ENCODE assay signal across 14 cellular contexts in genomic region chr12:122866950-122867607, GRCh38. TPM values are rescaled to one million over a fixed set of nuclear protein-coding genes. Genes with fewer than 3 reads are reported as not detected.
DNase-seq lines count a peak whose midpoint lies in the region; TF ChIP-seq lines count a peak whose summit lies in the region.
"Had no signal": no experiment of that assay in that cellular context is flagged by ENCODE, and none has a peak within 500 bp of the region (broad histone marks: within the 10 kb centered on the region; RNA-seq: fewer than 3 reads in every experiment).

No MANE protein-coding gene starts in this region.

- H3K27ac ChIP-seq in cardiac muscle cell (peak overlapping the region; percentile 25), urinary bladder (ENCODE audit: low read depth) (peak overlapping the region; percentile 2)
- H3K27ac ChIP-seq: parathyroid adenoma, SK-N-MC had no signal

- no peak for TF ChIP-seq CTCF in cardiac muscle cell (IDR thresholded peaks at IDR 0.05; ENCODE audit: low read depth, low read length)
- no peak for TF ChIP-seq CTCF in neural crest cell (conservative IDR thresholded peaks at IDR 0.05)

- DNase-seq in activated effector memory CD4-positive, alpha-beta T cell treated with anti-CD3 and anti-CD28 coated beads, Interleukin-2, amount 50 U/mL, for 16 hours, result peak; percentile 61
- no peak for DNase-seq in activated effector memory CD4-positive, alpha-beta T cell treated with Interleukin-2 at 50 U/mL for 16 hours
- DNase-seq in cardiac muscle cell (ENCODE audit: low read depth in 1 of 2, low spot score in 1 of 2), result no peak
- DNase-seq in neural crest cell (ENCODE audit: low read depth, low spot score), result no peak
- no peak for DNase-seq in kidney tubule cell (ENCODE audit: low spot score)
- no peak for DNase-seq in NCI-H345 treated with DMSO at 0.1 percent for 48 hours (lab: John Stamatoyannopoulos, UW; ENCODE audit: unreplicated experiment)
- no peak for DNase-seq in NCI-H446 treated with DMSO at 0.1 percent for 48 hours (lab: John Stamatoyannopoulos, UW)
- DNase-seq: activated CD4-positive, CD25-positive, alpha-beta regulatory T cell treated with anti-CD3 and anti-CD28 coated beads, Interleukin-2, amount 50 U/mL, for 72 hours; DMS 273 treated with DMSO at 0.1 percent for 48 hours; NCI-H1694 treated with DMSO at 0.1 percent for 48 hours; stimulated activated CD4-positive, alpha-beta T cell treated with anti-CD3 and anti-CD28 coated beads, Interleukin-4, amount 100 ng/mL, for 4 hours had no signal

- no peaks in the 10 kb centered on the region for H3K9me3 ChIP-seq in cardiac muscle cell (ENCODE audit: low read depth)

- H3K4me3 ChIP-seq in cardiac muscle cell (no peak overlapping the region), urinary bladder (ENCODE audit: low read depth, low read length) (no peak overlapping the region)
- H3K4me3 ChIP-seq: SK-N-MC had no signal

- H3K27ac Mint-ChIP-seq in neural crest cell (ENCODE audit: unreplicated experiment), result no peak overlapping the region

- H3K36me3 Mint-ChIP-seq in neural crest cell (ENCODE audit: low read depth), result peaks cover 9% of the 10 kb centered on the region

- peak overlapping the region; percentile 15 for H3K4me3 Mint-ChIP-seq in neural crest cell

- WGBS in urinary bladder, result 91% methylated on average over 36 of the region's 36 CpGs

- peaks cover 20% of the 10 kb centered on the region for H3K36me3 ChIP-seq in cardiac muscle cell
- H3K36me3 ChIP-seq in urinary bladder (ENCODE audit: insufficient read depth), result peaks cover 4% of the 10 kb centered on the region

- H3K4me1 Mint-ChIP-seq in neural crest cell, result peaks cover 21% of the 10 kb centered on the region

- H3K4me1 ChIP-seq in cardiac muscle cell (ENCODE audit: low read depth), result peaks cover 14% of the 10 kb centered on the region
- no peaks in the 10 kb centered on the region for H3K4me1 ChIP-seq in urinary bladder (ENCODE audit: insufficient read depth)

- H3K27me3 ChIP-seq in cardiac muscle cell, result no peaks in the 10 kb centered on the region

- H3K9me3 Mint-ChIP-seq in neural crest cell, result no peaks in the 10 kb centered on the region

- no peaks in the 10 kb centered on the region for H3K27me3 Mint-ChIP-seq in neural crest cell (ENCODE audit: low read depth)

RNA-seq across cellular contexts. Expression of gene VPS37B, which starts 28.8 kb away (rescaled TPM):
- total RNA-seq in cardiac muscle cell, result 47.3 and 52.1 TPM in 2 replicates
- polyA plus RNA-seq in cardiac muscle cell, result 31.7 and 47.4 TPM in 2 replicates
- total RNA-seq in neural crest cell, result 40.9 and 41.5 TPM in 2 replicates
- total RNA-seq in urinary bladder, result 18.9 TPM
- polyA plus RNA-seq in urinary bladder, result 25.2 TPM

RNA-seq across cellular contexts. Expression of gene HIP1R, which starts 31.8 kb away (rescaled TPM):
- 36.1 and 38.4 TPM in 2 replicates for total RNA-seq in cardiac muscle cell
- polyA plus RNA-seq in cardiac muscle cell, result 16.3 and 18.3 TPM in 2 replicates
- 20.7 and 23.2 TPM in 2 replicates for total RNA-seq in neural crest cell
- 17.2 TPM for total RNA-seq in urinary bladder
- 16.5 TPM for polyA plus RNA-seq in urinary bladder
